Comparison of ENCODE assay signal across 8 cellular contexts in genomic region chr2:239327536-239328305, GRCh38.
DNase-seq lines count a peak whose midpoint lies in the region; ATAC-seq and TF ChIP-seq lines count a peak whose summit lies in the region.

No MANE protein-coding gene starts in this region.

- H4K5ac ChIP-seq in IMR-90 (ENCODE audit: low read depth, low read length) (peak overlapping the region; percentile 92), mesendoderm (ENCODE audit: low read length) (no peak overlapping the region)

- H2BK15ac ChIP-seq in IMR-90 (ENCODE audit: low read depth, low read length) (peak overlapping the region; percentile 45; the same call in 2 of the 3 replicates), mesendoderm (replicated peaks; ENCODE audit: low read depth) (no peak overlapping the region)

- CTCF ChIA-PET in IMR-90 (lab: Yijun Ruan, JAX) = no interaction called here

- no peak overlapping the region for H3K4me3 ChIP-seq in IMR-90 (ENCODE audit: insufficient read depth, low read depth, low read length)
- no peak overlapping the region for H3K4me3 ChIP-seq in fibroblast of mammary gland (ENCODE audit: control insufficient read depth, low read depth, low read length)
- no peak overlapping the region for H3K4me3 ChIP-seq in smooth muscle cell
- H3K4me3 ChIP-seq in mesendoderm (ENCODE audit: low read length) = no peak overlapping the region

- H2BK120ac ChIP-seq in IMR-90 (ENCODE audit: low read depth, low read length) (peak overlapping the region; percentile 77), mesendoderm (ENCODE audit: low read depth, low read length) (no peak overlapping the region)

- in situ Hi-C loops in IMR-90 (cut with MboI; ENCODE audit: low sequenced_read_pairs) = no loop called here

- H2BK20ac ChIP-seq in IMR-90 (ENCODE audit: low read depth, low read length) = peak overlapping the region; percentile 71

- POLR2A ChIA-PET in IMR-90 (lab: Charles Lee; ENCODE audit: unreplicated experiment) = no interaction called here

- peaks cover 6% of the 10 kb centered on the region; the same call in 1 of the 2 replicates for H3K36me3 ChIP-seq in IMR-90 (ENCODE audit: control insufficient read depth, insufficient read depth, low read length)
- H3K36me3 ChIP-seq in smooth muscle cell (ENCODE audit: low read depth) = no peaks in the 10 kb centered on the region
- H3K36me3 ChIP-seq in mesendoderm (ENCODE audit: control insufficient read depth, insufficient read depth, low read length) = no peaks in the 10 kb centered on the region

- no peaks in the 10 kb centered on the region for H3K27me3 ChIP-seq in IMR-90 (ENCODE audit: control insufficient read depth, insufficient read depth, low read length)
- no peaks in the 10 kb centered on the region for H3K27me3 ChIP-seq in smooth muscle cell (ENCODE audit: low read depth)
- H3K27me3 ChIP-seq in mesendoderm (ENCODE audit: insufficient read depth, low read length, poor library complexity) = no peaks in the 10 kb centered on the region

- H3K4me2 ChIP-seq in IMR-90 (ENCODE audit: low read depth, low read length) (peak overlapping the region; percentile 18), smooth muscle cell (no peak overlapping the region), mesendoderm (ENCODE audit: low read length) (no peak overlapping the region)

- H3F3A ChIP-seq in smooth muscle cell (ENCODE audit: low read depth) = peaks cover 11% of the 10 kb centered on the region

- H3K9me3 ChIP-seq in IMR-90 (ENCODE audit: control insufficient read depth, insufficient read depth, low read length) = no peaks in the 10 kb centered on the region
- no peaks in the 10 kb centered on the region for H3K9me3 ChIP-seq in smooth muscle cell (replicated peaks; ENCODE audit: low read depth)

- no peak for TF ChIP-seq RAD21 in IMR-90 (IDR thresholded peaks at IDR 0.05; ENCODE audit: low read length)

- H4K20me1 ChIP-seq in IMR-90 (ENCODE audit: insufficient read depth, low read length) (peaks cover 4% of the 10 kb centered on the region; the same call in 1 of the 2 replicates), smooth muscle cell (ENCODE audit: low read depth) (peaks cover 82% of the 10 kb centered on the region)

- ATAC-seq in GM21423 (IDR thresholded peaks at IDR 0.05; ENCODE audit: unreplicated experiment) (peak; percentile 49), IMR-90 (ENCODE audit: low read depth) (no peak), HG03520 (IDR thresholded peaks at IDR 0.05; ENCODE audit: unreplicated experiment) (no peak)

- dilution Hi-C loops in IMR-90 (cut with HindIII; ENCODE audit: low sequenced_read_pairs, unreplicated experiment) = no loop called here

- H3K79me1 ChIP-seq in IMR-90 (ENCODE audit: low read depth in 1 of 2, low read length in 2 of 2) (peaks cover 47 to 76% of the 10 kb centered on the region in 2 experiments), mesendoderm (ENCODE audit: low read length) (peaks cover 16% of the 10 kb centered on the region)

- H3K4ac ChIP-seq in IMR-90 (ENCODE audit: low read depth, low read length) (peak overlapping the region; percentile 88), mesendoderm (ENCODE audit: low read depth, low read length) (no peak overlapping the region)

- H2AK5ac ChIP-seq in IMR-90 (ENCODE audit: low read depth, low read length) (peak overlapping the region; percentile 96), mesendoderm (ENCODE audit: low read length) (no peak overlapping the region)

- peak overlapping the region; percentile 6 for H2AK9ac ChIP-seq in IMR-90 (replicated peaks; ENCODE audit: low read depth, low read length, poor library complexity)

- intact Hi-C loops in IMR-90 (cut with micrococcal nuclease) = loop anchor here (2.0 kb wide), 2 partner anchors 71 to 73 kb away; partner anchors contain the start of gene HDAC4

- TF ChIP-seq CTCF in IMR-90 (conservative IDR thresholded peaks at IDR 0.05; ENCODE audit: low read depth, low read length) (no peak), fibroblast of mammary gland (conservative IDR thresholded peaks at IDR 0.05; ENCODE audit: control insufficient read depth, insufficient read depth, low read depth, low read length) (no peak), smooth muscle cell (IDR thresholded peaks at IDR 0.05; ENCODE audit: borderline replicate concordance, insufficient read depth, poor library complexity, severe bottlenecking) (no peak)

- H4K8ac ChIP-seq in IMR-90 (ENCODE audit: low read depth in 2 of 2, low read length in 2 of 2) = peak overlapping the region; percentile 74 to 85
- H4K8ac ChIP-seq in mesendoderm (ENCODE audit: low read depth, low read length) = no peak overlapping the region

- H3K14ac ChIP-seq in IMR-90 (replicated peaks; ENCODE audit: low read depth, low read length) = peak overlapping the region; percentile 77

- H3K4me1 ChIP-seq in IMR-90 (ENCODE audit: control insufficient read depth, insufficient read depth, low read length) = peaks cover 49% of the 10 kb centered on the region
- H3K4me1 ChIP-seq in smooth muscle cell (ENCODE audit: low read depth) = peaks cover 10% of the 10 kb centered on the region
- no peaks in the 10 kb centered on the region for H3K4me1 ChIP-seq in mesendoderm (ENCODE audit: control insufficient read depth, low read depth, low read length)

- peak overlapping the region; percentile 95 for H2BK5ac ChIP-seq in IMR-90 (ENCODE audit: low read depth, low read length, poor library complexity, severe bottlenecking)
- H2BK5ac ChIP-seq in mesendoderm (ENCODE audit: low read length) = no peak overlapping the region

- H3K9ac ChIP-seq in IMR-90 (ENCODE audit: low read depth, low read length) (peak overlapping the region; percentile 80), smooth muscle cell (ENCODE audit: low read depth) (no peak overlapping the region), mesendoderm (ENCODE audit: low read length) (no peak overlapping the region)

- peaks cover 46% of the 10 kb centered on the region for H3K79me2 ChIP-seq in smooth muscle cell (ENCODE audit: low read depth)
- peaks cover 7% of the 10 kb centered on the region for H3K79me2 ChIP-seq in mesendoderm (ENCODE audit: control insufficient read depth, insufficient read depth, low read length)

- DNase-seq in IMR-90 (peak; percentile 27), fibroblast of mammary gland (ENCODE audit: low read depth) (peak; percentile 37), smooth muscle cell (lab: John Stamatoyannopoulos, UW; ENCODE audit: unreplicated experiment) (no peak), mesendoderm (no peak), superior temporal gyrus (ENCODE audit: extremely low spot score) (no peak), NK-92 (lab: John Stamatoyannopoulos, UW; ENCODE audit: unreplicated experiment) (no peak)

- H3K27ac ChIP-seq in IMR-90 (ENCODE audit: insufficient read depth, low read length) (peak overlapping the region; percentile 96), smooth muscle cell (ENCODE audit: low read depth) (peak overlapping the region; percentile 61), mesendoderm (ENCODE audit: low read depth, low read length) (no peak overlapping the region)

- peak overlapping the region; percentile 81 for H2AFZ ChIP-seq in IMR-90 (replicated peaks; ENCODE audit: low read length, poor library complexity)
- H2AFZ ChIP-seq in smooth muscle cell (ENCODE audit: low read depth) = no peak overlapping the region

- BruUV-seq in IMR-90 (replicated peaks; lab: Mats Ljungman, UMichigan) = no TSS peak

- H4K91ac ChIP-seq in IMR-90 (ENCODE audit: insufficient read depth, low read depth, low read length) = peak overlapping the region; percentile 93

- 83% methylated on average over 8 of the region's 11 CpGs; no CpG with 5 or more reads in 1 of the 2 experiments for WGBS in IMR-90 (ENCODE audit: extremely low coverage in 2 of 2, insufficient read length in 1 of 2), 2 experiments
- WGBS in smooth muscle cell (ENCODE audit: low lambda C conversion rate) = 89% methylated on average over 11 of the region's 11 CpGs
- no CpG with 5 or more reads among the region's 11 CpGs for WGBS in mesendoderm (ENCODE audit: extremely low coverage, insufficient coverage, low lambda C conversion rate)

- H3K23ac ChIP-seq in IMR-90 (ENCODE audit: low read depth, low read length) (peak overlapping the region; percentile 64), mesendoderm (ENCODE audit: low read length) (no peak overlapping the region)

- H3K56ac ChIP-seq in IMR-90 (ENCODE audit: extremely low read depth, insufficient read depth, low read length) = peak overlapping the region; percentile 79; the same call in 1 of the 2 replicates
- no peak overlapping the region for H3K56ac ChIP-seq in mesendoderm (ENCODE audit: low read length)

- TF ChIP-seq POLR2A in IMR-90 (IDR thresholded peaks at IDR 0.05; ENCODE audit: low read depth, low read length) = no peak

- peak overlapping the region; percentile 89 for H3K18ac ChIP-seq in IMR-90 (ENCODE audit: low read depth, low read length)
- no peak overlapping the region for H3K18ac ChIP-seq in mesendoderm (ENCODE audit: low read length)

- H3K9me1 ChIP-seq in IMR-90 (ENCODE audit: insufficient read depth, low read length) = peaks cover 28% of the 10 kb centered on the region

TF ChIP-seq in IMR-90, 13 proteins besides CTCF, POLR2A, EP300 and RAD21:
- TF ChIP-seq BHLHE40 (IDR thresholded peaks at IDR 0.05; ENCODE audit: low read depth, low read length) = no peak
- no peak for TF ChIP-seq FOS (IDR thresholded peaks at IDR 0.05; ENCODE audit: low read depth, low read length)
- TF ChIP-seq CHD1 (IDR thresholded peaks at IDR 0.05; ENCODE audit: low read depth, low read length) = no peak
- TF ChIP-seq MAZ (IDR thresholded peaks at IDR 0.05; ENCODE audit: borderline replicate concordance, low read depth, low read length) = no peak
- TF ChIP-seq MAFK (IDR thresholded peaks at IDR 0.05; ENCODE audit: low read depth, low read length) = no peak
- TF ChIP-seq NFE2L2 (IDR thresholded peaks at IDR 0.05; ENCODE audit: low read depth, low read length) = no peak
- no peak for TF ChIP-seq RCOR1 (IDR thresholded peaks at IDR 0.05; ENCODE audit: insufficient replicate concordance, low read length)
- TF ChIP-seq SMC3 (IDR thresholded peaks at IDR 0.05; ENCODE audit: low read depth, low read length) = no peak
TF ChIP-seq in IMR-90: peak in this region for 0.

Comparison
In these comparisons a context has a peak if more than half of its experiments do, and no peak if none do; other contexts are left out.
1. DNase-seq: peak in IMR-90 (single experiment) and fibroblast of mammary gland (single experiment); none in smooth muscle cell (single experiment), mesendoderm (single experiment), superior temporal gyrus (single experiment) and NK-92 (single experiment).